ENCODE assay signal across 8 cellular contexts in the genomic region with DNA sequence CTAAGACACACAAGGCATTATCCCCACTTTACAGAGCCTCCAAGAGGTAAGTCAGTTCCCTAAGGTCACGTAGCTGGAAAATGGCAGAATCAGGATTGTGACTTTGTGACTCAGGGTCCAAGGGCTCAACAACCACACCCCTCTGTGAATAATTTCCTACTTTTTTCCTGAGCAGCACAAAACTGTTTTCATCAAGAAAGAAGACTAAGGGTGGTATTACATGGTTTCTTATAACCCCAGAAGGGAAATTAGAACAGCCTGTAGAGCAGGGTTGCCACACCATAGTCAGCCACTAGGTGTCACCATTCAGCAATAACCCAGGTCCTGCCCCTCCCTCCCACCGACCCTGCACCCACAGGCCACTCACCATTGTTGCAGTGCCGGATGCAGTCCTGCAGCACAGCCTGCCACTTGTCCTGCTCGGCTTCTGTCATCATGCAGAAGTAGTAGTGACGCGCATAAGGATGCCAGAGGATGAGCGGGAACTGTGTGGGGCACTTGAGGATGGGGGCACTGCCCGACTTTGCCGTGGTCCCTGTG.
DNase-seq lines count a peak whose midpoint lies in the region; ATAC-seq and TF ChIP-seq lines count a peak whose summit lies in the region.

No MANE protein-coding gene starts in this region.

- H3K27me3 ChIP-seq in KMS-11 (ENCODE audit: insufficient read depth, low read depth) (no peaks in the 10 kb centered on the region), adrenal gland (no peaks in the 10 kb centered on the region)

- no peaks in the 10 kb centered on the region for H3K36me3 ChIP-seq in KMS-11 (ENCODE audit: insufficient read depth)
- H3K36me3 ChIP-seq in adrenal gland (replicated peaks in 1 of 2) = peaks cover 0 to 38% of the 10 kb centered on the region in 2 donors

- no peak for TF ChIP-seq POLR2A in adrenal gland (IDR thresholded peaks at IDR 0.05)

- H3K4me2 ChIP-seq in KMS-11 = no peak overlapping the region

- no peaks in the 10 kb centered on the region for H3K9me3 Mint-ChIP-seq in Calu3 (ENCODE audit: low read depth, unreplicated experiment)
- peaks cover 3% of the 10 kb centered on the region for H3K9me3 Mint-ChIP-seq in mesothelial cell of epicardium

- BruUV-seq in Calu3 (replicated peaks; lab: Mats Ljungman, UMichigan) = no TSS peak

- H3K36me3 Mint-ChIP-seq in Calu3 (ENCODE audit: insufficient read depth, unreplicated experiment) = peaks cover 68% of the 10 kb centered on the region
- peaks cover 51% of the 10 kb centered on the region for H3K36me3 Mint-ChIP-seq in mesothelial cell of epicardium

- 92 to 98% (median 97%) methylated on average over 4 to 9 of the region's 9 CpGs for WGBS in adrenal gland, 4 donors

- TF ChIP-seq CTCF in Calu3 (IDR thresholded peaks at IDR 0.05; ENCODE audit: unreplicated experiment) (no peak), KMS-11 (conservative IDR thresholded peaks at IDR 0.05; ENCODE audit: low read depth, low read length) (peak; percentile 57), adrenal gland (IDR thresholded peaks at IDR 0.05) (peak in 5 of 6 experiments; percentile 28 to 52 (median 36)), mesothelial cell of epicardium (IDR thresholded peaks at IDR 0.05; ENCODE audit: unreplicated experiment) (peak; percentile 56)

- peak overlapping the region; percentile 88 for H3K27ac Mint-ChIP-seq in Calu3 (ENCODE audit: unreplicated experiment)
- H3K27ac Mint-ChIP-seq in mesothelial cell of epicardium = no peak overlapping the region

- H3K4me3 ChIP-seq in KMS-11 (IDR thresholded peaks at IDR 0.05; ENCODE audit: insufficient read depth, low read depth, low read length) = no peak overlapping the region
- H3K4me3 ChIP-seq in adrenal gland = no peak overlapping the region

- H3K27ac ChIP-seq in KMS-11 = no peak overlapping the region
- peak overlapping the region in 2 of 5 donors; percentile 15 to 77 for H3K27ac ChIP-seq in adrenal gland

- no peaks in the 10 kb centered on the region for H4K20me1 ChIP-seq in KMS-11 (ENCODE audit: insufficient read depth)

- H3K4me3 Mint-ChIP-seq in Calu3 (ENCODE audit: low read depth, unreplicated experiment) (no peak overlapping the region), mesothelial cell of epicardium (no peak overlapping the region)

- H3K4me1 Mint-ChIP-seq in Calu3 (ENCODE audit: low read depth, unreplicated experiment) = peaks cover 18% of the 10 kb centered on the region
- peaks cover 23% of the 10 kb centered on the region for H3K4me1 Mint-ChIP-seq in mesothelial cell of epicardium

- peaks cover 0 to 10% (median 0%) of the 10 kb centered on the region in 3 donors for H3K9me3 ChIP-seq in adrenal gland (replicated peaks in 1 of 3)

- H3K4me1 ChIP-seq in KMS-11 (ENCODE audit: low read depth, poor library complexity, severe bottlenecking) (no peaks in the 10 kb centered on the region), adrenal gland (replicated peaks in 1 of 2) (peaks cover 35 to 45% of the 10 kb centered on the region in 2 donors)

- H3K9ac ChIP-seq in KMS-11 = no peak overlapping the region

- DNase-seq in Calu3 (no peak), adrenal gland (peak in 1 of 7 donors; percentile 49), mesothelial cell of epicardium (ENCODE audit: low spot score in 2 of 2, unreplicated experiment in 2 of 2) (no peak), SHP77 treated with DMSO at 0.1 percent for 48 hours (lab: John Stamatoyannopoulos, UW) (no peak), NCI-H1436 treated with DMSO at 0.1 percent for 48 hours (lab: John Stamatoyannopoulos, UW) (no peak)

- ATAC-seq in HG02852 (IDR thresholded peaks at IDR 0.05; ENCODE audit: unreplicated experiment) (no peak), GM18909 (IDR thresholded peaks at IDR 0.05; ENCODE audit: poor library complexity, unreplicated experiment) (no peak)

- CTCF ChIA-PET in Calu3 (lab: Charles Lee) = interaction anchor here (2.0 kb wide), 1 partner anchor 56 kb away, joined by 7 read pairs; no protein-coding TSS in a partner anchor

- intact Hi-C loops in Calu3 (cut with micrococcal nuclease; ENCODE audit: unreplicated experiment) (no loop called here), adrenal gland (cut with DNase I) (loop anchor here in 1 of 2 donors (5.0 kb wide), 1 partner anchor 59 kb away; no protein-coding TSS in a partner anchor)

- H3K79me2 ChIP-seq in KMS-11 (ENCODE audit: insufficient read depth, low read depth) = no peaks in the 10 kb centered on the region

- H3K27me3 Mint-ChIP-seq in Calu3 (ENCODE audit: unreplicated experiment) (no peaks in the 10 kb centered on the region), mesothelial cell of epicardium (ENCODE audit: low read depth) (no peaks in the 10 kb centered on the region)

- H2AFZ ChIP-seq in KMS-11 (ENCODE audit: low read depth) = no peak overlapping the region
